9 cellular contexts compared by ENCODE assay signal in the genomic region with DNA sequence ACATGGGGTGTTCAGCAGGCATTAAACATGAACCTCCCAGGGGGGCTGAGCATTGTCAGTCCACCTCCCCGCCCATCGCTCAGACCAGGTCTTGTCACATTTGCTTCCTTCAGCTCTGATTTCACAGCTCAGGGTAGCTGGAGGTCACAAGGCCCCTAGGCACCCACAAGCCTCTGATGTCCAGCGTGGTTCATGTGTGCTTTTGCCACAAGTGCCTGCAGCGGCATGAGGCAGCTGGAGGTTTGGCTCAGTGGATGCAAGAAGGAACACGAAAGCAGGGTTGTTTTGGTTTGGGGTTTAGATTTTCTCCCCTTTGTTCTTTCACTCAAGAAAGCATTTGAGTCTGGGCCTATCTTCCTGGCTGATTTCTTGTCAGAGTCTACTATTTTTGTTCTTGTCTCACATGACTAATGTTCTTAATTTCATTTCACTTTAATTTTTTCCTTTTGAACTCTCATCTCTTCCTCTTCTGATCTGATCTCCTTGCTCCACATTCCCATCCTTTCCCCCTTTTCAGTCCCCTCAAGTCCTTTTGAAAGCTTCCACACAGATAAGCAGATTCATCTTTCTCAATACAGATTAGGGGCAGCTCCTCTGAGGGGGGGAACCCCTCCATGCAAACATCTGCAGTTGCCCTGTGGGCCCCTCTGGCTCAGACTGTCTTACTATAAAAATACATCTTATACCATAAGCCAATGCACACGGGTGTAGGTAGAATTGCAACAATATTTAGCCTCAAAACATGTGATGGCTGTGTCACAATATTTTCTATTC.
DNase-seq lines count a peak whose midpoint lies in the region; ATAC-seq and TF ChIP-seq lines count a peak whose summit lies in the region.
"Had no signal": no experiment of that assay in that cellular context is flagged by ENCODE, and none has a peak within 500 bp of the region (broad histone marks: within the 10 kb centered on the region; RNA-seq: fewer than 3 reads in every experiment).

No MANE protein-coding gene starts in this region.

- no peaks in the 10 kb centered on the region for H4K20me1 ChIP-seq in hepatocyte (ENCODE audit: insufficient read depth, poor library complexity, severe bottlenecking)

- DNase-seq in hepatocyte (ENCODE audit: low spot score) (no peak), CD14-positive monocyte (ENCODE audit: low spot score) (no peak), NCI-H2081 treated with DMSO at 0.1 percent for 48 hours (lab: John Stamatoyannopoulos, UW) (no peak), head of caudate nucleus (no peak), HuH-7 (ENCODE audit: low spot score) (no peak)
- DNase-seq: GDM1 had no signal

- H3K27me3 Mint-ChIP-seq in IgD-negative memory B cell (no peaks in the 10 kb centered on the region), CD14-positive monocyte (ENCODE audit: low read depth in 3 of 3) (peaks cover 2 to 8% (median 2%) of the 10 kb centered on the region in 3 donors)

- intact Hi-C loops in CD14-positive monocyte (cut with micrococcal nuclease): no loop called here
- intact Hi-C loops in head of caudate nucleus (cut with DNase I): loop anchor here (10.0 kb wide), 1 partner anchor 55 kb away; no protein-coding TSS in a partner anchor

- peak; percentile 69 for ATAC-seq in GM21390 (IDR thresholded peaks at IDR 0.05; ENCODE audit: unreplicated experiment)

- H3K4me1 Mint-ChIP-seq in IgD-negative memory B cell: peaks cover 54 to 60% (median 59%) of the 10 kb centered on the region in 3 donors
- peaks cover 26% of the 10 kb centered on the region for H3K4me1 Mint-ChIP-seq in CD14-positive monocyte

- TF ChIP-seq CTCF in hepatocyte (IDR thresholded peaks at IDR 0.05; ENCODE audit: poor library complexity): no peak
- no peak for TF ChIP-seq CTCF in CD14-positive monocyte (IDR thresholded peaks at IDR 0.05)

- no peaks in the 10 kb centered on the region for H3K9me3 Mint-ChIP-seq in IgD-negative memory B cell
- peaks cover 0 to 3% (median 0%) of the 10 kb centered on the region in 7 donors for H3K9me3 Mint-ChIP-seq in CD14-positive monocyte

- no peak overlapping the region for H3K27ac ChIP-seq in hepatocyte

- no peaks in the 10 kb centered on the region for H3K9me2 ChIP-seq in hepatocyte (replicated peaks; ENCODE audit: insufficient read depth)

- H3K36me3 Mint-ChIP-seq in IgD-negative memory B cell (peaks cover 1% of the 10 kb centered on the region), CD14-positive monocyte (no peaks in the 10 kb centered on the region)

- no peaks in the 10 kb centered on the region for H3K36me3 ChIP-seq in hepatocyte (replicated peaks; ENCODE audit: insufficient read depth, low read depth)

- H2AFZ ChIP-seq in hepatocyte: peak overlapping the region; percentile 31

- no peaks in the 10 kb centered on the region for H3K27me3 ChIP-seq in hepatocyte

- 84% methylated on average over 6 of the region's 6 CpGs for WGBS in hepatocyte (ENCODE audit: low lambda C conversion rate, missing lambda C conversion rate)

- H3K4me3 ChIP-seq in GM08714 (ENCODE audit: low read length) (peak overlapping the region; percentile 29; the same call in 1 of the 2 replicates), hepatocyte (no peak overlapping the region)

- no peaks in the 10 kb centered on the region for H3K4me1 ChIP-seq in hepatocyte (ENCODE audit: insufficient read depth)

- no peak overlapping the region for H3K4me2 ChIP-seq in hepatocyte

- no peaks in the 10 kb centered on the region for H3K79me2 ChIP-seq in hepatocyte

- H3K4me3 Mint-ChIP-seq in IgD-negative memory B cell (peak overlapping the region; percentile 6 to 85 (median 44)), CD14-positive monocyte (no peak overlapping the region)

- H3K27ac Mint-ChIP-seq in IgD-negative memory B cell (peak overlapping the region; percentile 70 to 87 (median 82)), CD14-positive monocyte (peak overlapping the region in 2 of 7 donors; percentile 34 to 64)

- no peaks in the 10 kb centered on the region for H3K9me3 ChIP-seq in hepatocyte (ENCODE audit: low read depth)

Comparison
In these comparisons a context has a peak if more than half of its experiments do, and no peak if none do; other contexts are left out.
1. H3K4me3 Mint-ChIP-seq: peak in IgD-negative memory B cell (4 of 4); none in CD14-positive monocyte (0 of 2).